Comparison of ENCODE assay signal across 31 cellular contexts in genomic region chr1:181296180-181296579, GRCh38.
"Had no signal": no experiment of that assay in that cellular context is flagged by ENCODE, and none has a peak within 500 bp of the region (broad histone marks: within the 10 kb centered on the region; RNA-seq: fewer than 3 reads in every experiment).

No MANE protein-coding gene starts in this region.

- H3K36me3 ChIP-seq: breast epithelium, MG63, Peyer's patch had no signal

- DNase-seq: activated B cell treated with CpG ODN at 0.5 μM for 24 hours; activated CD4-positive, alpha-beta memory T cell treated with anti-CD3 and anti-CD28 coated beads for 36 hours; activated CD4-positive, alpha-beta T cell treated with anti-CD3 and anti-CD28 coated beads for 4 hours; activated CD4-positive, alpha-beta T cell treated with anti-CD3 and anti-CD28 coated beads, Interleukin-2, amount 50 U/mL, for 1 hour; activated CD4-positive, CD25-positive, alpha-beta regulatory T cell treated with anti-CD3 and anti-CD28 coated beads, Interleukin-2, amount 50 U/mL, for 72 hours; activated CD8-positive, alpha-beta memory T cell treated with anti-CD3 and anti-CD28 coated beads, Interleukin-2, amount 50 U/mL, for 4 hours; activated effector memory CD4-positive, alpha-beta T cell treated with Interleukin-2 at 50 U/mL for 16 hours; activated naive CD4-positive, alpha-beta T cell treated with anti-CD3 and anti-CD28 coated beads, Interleukin-2, amount 10 ng/mL, durations not matched to agents 7 days and 5 days; activated T-cell treated with anti-CD3 and anti-CD28 coated beads for 4 hours; activated T-cell treated with anti-CD3 and anti-CD28 coated beads, Interleukin-2, amount 50 U/mL, for 4 hours; body of pancreas; Kasumi-1; KG1; MG63; NCI-H1092; NCI-H1694; NCI-H1930; NCI-H2081 treated with DMSO at 0.1 percent for 48 hours; NCI-H510A; NK-92 treated with Interleukin-12 subunit alpha and Interleukin-12 subunit beta, amount 100 ng/mL, for 24 hours; PC-3; Peyer's patch; RPMI8226; SHP77 treated with DMSO at 0.1 percent for 48 hours; T-helper 1 cell; T-helper 2 cell; T-helper 9 cell had no signal

- H3K27ac ChIP-seq: body of pancreas, breast epithelium, coronary artery, Peyer's patch, VCaP had no signal

- ATAC-seq: activated T-cell treated with anti-CD3 and anti-CD28 coated beads, Interleukin-2, amount 50 U/mL, for 4 hours; body of pancreas; PC-3; SK-N-SH treated with all-trans-retinoic acid at 6 μM for 48 hours had no signal

- H3K4me3 ChIP-seq: body of pancreas, breast epithelium, coronary artery, MG63, Peyer's patch had no signal

- H3K4me1 ChIP-seq: body of pancreas, breast epithelium, Peyer's patch had no signal

- H3K27me3 ChIP-seq: body of pancreas, breast epithelium, Peyer's patch had no signal

- H3K9me3 ChIP-seq: body of pancreas, breast epithelium, MG63, Peyer's patch had no signal
